Comparison of ENCODE assay signal across 8 cellular contexts in the genomic region with DNA sequence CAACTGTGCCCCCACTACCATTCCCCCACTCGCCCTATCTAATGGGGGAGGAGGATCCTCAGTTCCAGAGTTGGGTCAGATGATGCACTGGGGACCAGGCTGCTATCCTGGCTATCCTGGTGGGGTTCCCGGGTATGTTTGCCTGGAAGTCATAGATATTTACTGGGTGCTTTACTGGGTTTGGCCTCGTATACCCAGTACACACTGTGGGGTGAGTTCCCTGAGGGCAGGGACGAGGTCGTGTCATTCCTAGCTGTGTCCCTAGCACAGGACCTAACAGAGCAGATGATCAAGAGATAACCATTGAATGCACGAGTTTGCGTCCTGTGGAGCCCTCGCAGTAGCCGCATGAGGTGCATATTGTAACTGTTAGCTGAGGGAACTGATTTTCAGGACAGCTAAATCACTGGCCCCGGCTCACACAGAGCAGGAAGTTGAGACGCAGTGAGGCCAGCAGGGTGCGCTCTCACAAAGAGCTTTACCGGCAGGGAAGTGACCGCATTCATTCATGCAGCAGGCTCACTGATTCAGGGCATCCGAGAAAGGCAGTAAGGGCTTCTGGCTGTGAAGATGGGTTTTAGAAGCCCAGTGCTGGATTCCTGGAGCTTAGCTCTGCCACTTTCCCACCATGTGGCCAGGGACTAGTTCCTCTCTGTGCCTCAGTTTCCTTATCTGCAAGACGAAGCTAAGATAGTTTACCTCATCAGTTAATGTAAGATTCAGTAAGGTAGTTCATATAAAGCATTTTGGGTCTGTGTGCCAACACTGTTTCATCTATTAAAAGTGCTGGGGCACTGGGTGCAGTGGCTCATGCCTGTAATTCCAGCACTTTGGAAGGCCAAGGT. TPM values are rescaled to one million over a fixed set of nuclear protein-coding genes. Genes with fewer than 3 reads are reported as not detected.
A peak's percentile ranks its signal among the peaks of the same experiment; 100 is the strongest.
DNase-seq lines count a peak whose midpoint lies in the region; ATAC-seq and TF ChIP-seq lines count a peak whose summit lies in the region.

No MANE protein-coding gene starts in this region.

- DNase-seq in Right ventricle myocardium inferior (ENCODE audit: missing footprints), result no peak
- DNase-seq in right atrium auricular region (ENCODE audit: low spot score), result no peak
- DNase-seq in RWPE2 (ENCODE audit: low spot score), result no peak
- peak; percentile 74 for DNase-seq in activated naive CD4-positive, alpha-beta T cell treated with Interleukin-2 at 50 U/mL for 16 hours
- peak in 1 of 3 donors; percentile 68 for DNase-seq in right cardiac atrium
- DNase-seq in stimulated activated CD4-positive, alpha-beta T cell treated with anti-CD3 and anti-CD28 coated beads, Interleukin-1b, Interleukin-23, amount 100 ng/mL, for 4 hours (ENCODE audit: low read depth in 2 of 2), result peak; percentile 47 to 62
- no peak for DNase-seq in NCI-H1092 treated with DMSO at 0.1 percent for 48 hours (lab: John Stamatoyannopoulos, UW)

- H3K9me3 ChIP-seq in right atrium auricular region (no peaks in the 10 kb centered on the region), RWPE2 (ENCODE audit: severe bottlenecking) (no peaks in the 10 kb centered on the region), right cardiac atrium (ENCODE audit: control insufficient read depth, low read length) (no peaks in the 10 kb centered on the region)

- 56% methylated on average over 16 of the region's 16 CpGs for WGBS in right cardiac atrium

- H3K27me3 ChIP-seq in right atrium auricular region, result no peaks in the 10 kb centered on the region
- H3K27me3 ChIP-seq in RWPE2 (ENCODE audit: insufficient read depth, poor library complexity, severe bottlenecking), result no peaks in the 10 kb centered on the region
- no peaks in the 10 kb centered on the region for H3K27me3 ChIP-seq in right cardiac atrium (ENCODE audit: control insufficient read depth, insufficient read depth)

- peak; percentile 54 for ATAC-seq in Right ventricle myocardium inferior
- peak; percentile 80 for ATAC-seq in RWPE2 (ENCODE audit: low read depth)
- ATAC-seq in right cardiac atrium, result peak; percentile 37 to 39
- no peak for ATAC-seq in GM21515 (IDR thresholded peaks at IDR 0.05; ENCODE audit: unreplicated experiment)

- H3K36me3 ChIP-seq in right atrium auricular region, result peaks cover 18% of the 10 kb centered on the region
- H3K36me3 ChIP-seq in RWPE2 (ENCODE audit: low read depth), result peaks cover 51% of the 10 kb centered on the region

- TF ChIP-seq CTCF in right atrium auricular region (IDR thresholded peaks at IDR 0.05) (peak in 1 of 2 donors; percentile 67), RWPE2 (IDR thresholded peaks at IDR 0.05; ENCODE audit: poor library complexity, severe bottlenecking) (peak; percentile 65)

- H3K4me1 ChIP-seq in right atrium auricular region (peaks cover 0 to 3% of the 10 kb centered on the region in 2 donors), RWPE2 (ENCODE audit: insufficient read depth, poor library complexity, severe bottlenecking) (peaks cover 5% of the 10 kb centered on the region), right cardiac atrium (ENCODE audit: control insufficient read depth, insufficient read depth, low read length) (no peaks in the 10 kb centered on the region)

- no peak overlapping the region for H3K27ac ChIP-seq in right atrium auricular region
- H3K27ac ChIP-seq in RWPE2 (ENCODE audit: poor library complexity, severe bottlenecking), result no peak overlapping the region
- no peak overlapping the region for H3K27ac ChIP-seq in right cardiac atrium (ENCODE audit: low read length)

- intact Hi-C loops in Right ventricle myocardium inferior (cut with DNase I), result no loop called here
- intact Hi-C loops in right cardiac atrium (cut with DNase I), result no loop called here

- no peak overlapping the region for H3K4me3 ChIP-seq in right atrium auricular region
- H3K4me3 ChIP-seq in RWPE2 (ENCODE audit: severe bottlenecking), result no peak overlapping the region
- H3K4me3 ChIP-seq in right cardiac atrium (ENCODE audit: low read length), result no peak overlapping the region

RNA-seq across cellular contexts. Expression of gene RUVBL2, which starts 6.0 kb away (rescaled TPM):
- 46.8 TPM for total RNA-seq in Right ventricle myocardium inferior
- total RNA-seq in right atrium auricular region, result 10 to 100 TPM; 49.1 to 87.7 TPM
- 10 to 100 TPM; 39.4 to 47.3 (median 45.4) TPM for total RNA-seq in right cardiac atrium
- 54.5 TPM for polyA plus RNA-seq in right cardiac atrium

RNA-seq across cellular contexts. Expression of gene GYS1, which starts 6.6 kb away (rescaled TPM):
- total RNA-seq in Right ventricle myocardium inferior (99.1 TPM), right atrium auricular region (10 to 100 TPM; 72.1 to 88.1 TPM), right cardiac atrium (10 to 100 TPM; 62.7 to 95.9 (median 89.0) TPM)
- 61.4 TPM for polyA plus RNA-seq in right cardiac atrium

RNA-seq across cellular contexts. Expression of gene LHB, which starts 17.2 kb away (rescaled TPM):
- not detected for total RNA-seq in Right ventricle myocardium inferior
- total RNA-seq in right atrium auricular region, result not detected
- total RNA-seq in right cardiac atrium, result not detected
- not detected for polyA plus RNA-seq in right cardiac atrium

RNA-seq across cellular contexts. Expression of gene CGB3, which starts 24.4 kb away (rescaled TPM):
- total RNA-seq in Right ventricle myocardium inferior, result not detected
- not detected for total RNA-seq in right atrium auricular region
- not detected for total RNA-seq in right cardiac atrium
- polyA plus RNA-seq in right cardiac atrium, result not detected

RNA-seq across cellular contexts. Expression of gene CGB2, which starts 32.0 kb away (rescaled TPM):
- total RNA-seq in Right ventricle myocardium inferior (not detected), right atrium auricular region (not detected), right cardiac atrium (not detected)
- polyA plus RNA-seq in right cardiac atrium, result not detected

Comparison
In these comparisons a context has a peak if more than half of its experiments do, and no peak if none do; other contexts are left out.
1. DNase-seq: peak in activated naive CD4-positive, alpha-beta T cell treated with Interleukin-2 at 50 U/mL for 16 hours (single experiment) and stimulated activated CD4-positive, alpha-beta T cell treated with anti-CD3 and anti-CD28 coated beads, Interleukin-1b, Interleukin-23, amount 100 ng/mL, for 4 hours (2 of 2); none in Right ventricle myocardium inferior (single experiment), right atrium auricular region (single experiment), RWPE2 (single experiment) and NCI-H1092 treated with DMSO at 0.1 percent for 48 hours (single experiment).